In genomic region chr17:10881959-10882358, GRCh38 we compare ENCODE assay signal across 4 cellular contexts. TPM values are rescaled to one million over a fixed set of nuclear protein-coding genes. Genes with fewer than 3 reads are reported as not detected.
"Had no signal": no experiment of that assay in that cellular context is flagged by ENCODE, and none has a peak within 500 bp of the region (broad histone marks: within the 10 kb centered on the region; RNA-seq: fewer than 3 reads in every experiment).

No MANE protein-coding gene starts in this region.

- DNase-seq: GDM1, GF-D8 had no signal

- ATAC-seq: GM12878 had no signal

- H3K4me3 ChIP-seq: GM12878 had no signal

RNA-seq across cellular contexts. Expression of gene PIRT, which starts 44.1 kb away (rescaled TPM):
- total RNA-seq: G401, GM12878 had no signal
- polyA plus RNA-seq: GM12878 had no signal
